Comparison of ENCODE assay signal across 32 cellular contexts in the genomic region with DNA sequence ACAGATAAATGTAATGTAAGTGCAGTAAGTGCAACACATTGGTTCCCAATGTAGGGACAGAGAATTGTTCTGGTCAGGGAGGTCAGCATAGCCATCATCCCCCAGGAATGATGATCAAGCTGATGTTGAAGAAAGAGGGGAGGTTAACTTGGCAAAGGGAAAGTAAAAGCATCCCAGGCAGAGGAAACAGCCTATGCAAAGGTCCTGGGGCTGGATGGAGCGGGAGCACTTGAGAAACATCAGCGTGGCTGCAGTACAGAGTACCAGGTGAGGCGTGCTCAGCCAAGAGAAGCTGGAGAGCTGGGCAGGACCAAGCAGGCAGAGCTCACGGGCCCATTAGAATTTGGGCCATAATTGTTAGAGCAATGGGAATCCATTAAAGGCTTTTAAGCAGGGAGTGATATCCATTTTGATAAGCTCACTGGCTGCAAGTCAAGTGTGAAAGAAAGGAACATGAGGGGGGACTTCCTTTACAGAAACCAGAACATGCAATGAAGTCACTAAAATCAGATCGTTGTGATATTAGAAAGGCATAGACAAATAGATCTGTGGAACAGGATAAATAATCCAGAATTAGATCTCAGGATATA. TPM values are rescaled to one million over a fixed set of nuclear protein-coding genes. Genes with fewer than 3 reads are reported as not detected.
"Had no signal": no experiment of that assay in that cellular context is flagged by ENCODE, and none has a peak within 500 bp of the region (broad histone marks: within the 10 kb centered on the region; RNA-seq: fewer than 3 reads in every experiment).

No MANE protein-coding gene starts in this region.

- H3K4me1 ChIP-seq: Peyer's patch had no signal

- H3K4me3 ChIP-seq: Peyer's patch, SJSA1 had no signal

- H3K9me3 Mint-ChIP-seq: activated CD8-positive, alpha-beta T cell treated with anti-CD3 and anti-CD28 coated beads for 36 hours; activated naive CD8-positive, alpha-beta T cell treated with anti-CD3 and anti-CD28 coated beads for 36 hours; central memory CD8-positive, alpha-beta T cell had no signal

- H3K36me3 Mint-ChIP-seq: activated naive CD8-positive, alpha-beta T cell treated with anti-CD3 and anti-CD28 coated beads for 36 hours had no signal

- H3K36me3 ChIP-seq: brain microvascular endothelial cell, Peyer's patch, SJSA1 had no signal

- H3K9me3 ChIP-seq: Peyer's patch, SJSA1 had no signal

- H3K4me3 Mint-ChIP-seq: activated CD4-positive, alpha-beta T cell treated with anti-CD3 and anti-CD28 coated beads, Interleukin-2, amount 10 ng/mL, durations not matched to agents 24 days and 14 days; activated CD8-positive, alpha-beta T cell treated with anti-CD3 and anti-CD28 coated beads for 36 hours; activated naive CD8-positive, alpha-beta T cell treated with anti-CD3 and anti-CD28 coated beads for 36 hours; activated T-cell treated with anti-CD3 and anti-CD28 coated beads, Interleukin-2, amount 50 U/mL, for 72 hours; activated T-helper 17 cell treated with anti-CD3 and anti-CD28 coated beads, Interleukin-2, amount 50 U/mL, for 72 hours; central memory CD8-positive, alpha-beta T cell had no signal

- H3K27me3 ChIP-seq: Peyer's patch had no signal

- H3K27ac Mint-ChIP-seq: activated CD4-positive, alpha-beta T cell treated with anti-CD3 and anti-CD28 coated beads, Interleukin-2, amount 10 ng/mL, durations not matched to agents 24 days and 14 days; activated CD8-positive, alpha-beta T cell treated with anti-CD3 and anti-CD28 coated beads for 36 hours; activated naive CD8-positive, alpha-beta T cell treated with anti-CD3 and anti-CD28 coated beads for 36 hours; activated T-cell treated with anti-CD3 and anti-CD28 coated beads, Interleukin-2, amount 50 U/mL, for 72 hours; activated T-helper 17 cell treated with anti-CD3 and anti-CD28 coated beads, Interleukin-2, amount 50 U/mL, for 72 hours had no signal

- H3K27ac ChIP-seq: brain microvascular endothelial cell, Peyer's patch, SJSA1 had no signal

- H3K4me1 Mint-ChIP-seq: activated CD4-positive, alpha-beta T cell treated with anti-CD3 and anti-CD28 coated beads, Interleukin-2, amount 10 ng/mL, durations not matched to agents 24 days and 14 days; activated naive CD8-positive, alpha-beta T cell treated with anti-CD3 and anti-CD28 coated beads for 36 hours; activated T-helper 17 cell treated with anti-CD3 and anti-CD28 coated beads, Interleukin-2, amount 50 U/mL, for 72 hours; central memory CD8-positive, alpha-beta T cell had no signal

- DNase-seq: activated CD4-positive, alpha-beta T cell treated with anti-CD3 and anti-CD28 coated beads, Interleukin-2, amount 10 ng/mL, durations not matched to agents 24 days and 14 days; activated CD4-positive, alpha-beta T cell treated with anti-CD3 and anti-CD28 coated beads, Interleukin-2, amount 50 U/mL, for 4 hours; activated CD8-positive, alpha-beta T cell treated with anti-CD3 and anti-CD28 coated beads for 36 hours; activated effector memory CD4-positive, alpha-beta T cell treated with anti-CD3 and anti-CD28 coated beads, Interleukin-2, amount 50 U/mL, for 16 hours; activated naive CD4-positive, alpha-beta T cell; activated naive CD4-positive, alpha-beta T cell treated with anti-CD3 and anti-CD28 coated beads, Interleukin-2, amount 50 U/mL, for 16 hours; activated naive CD8-positive, alpha-beta T cell treated with anti-CD3 and anti-CD28 coated beads for 36 hours; activated T-cell treated with anti-CD3 and anti-CD28 coated beads, Interleukin-2, amount 50 U/mL, for 1 hour; activated T-cell treated with anti-CD3 and anti-CD28 coated beads, Interleukin-2, amount 50 U/mL, for 72 hours; amniotic stem cell; aorta; brain microvascular endothelial cell; NCI-H1105; NCI-H146; NCI-H1930; NCI-H2081 treated with DMSO at 0.1 percent for 48 hours; NCI-H2171; NCI-H510A; NCI-H526; NCI-H748 treated with DMSO at 0.1 percent for 48 hours; NK-92 treated with Interleukin-12 subunit alpha and Interleukin-12 subunit beta, amount 100 ng/mL, for 24 hours; PC-3; Peyer's patch; RPMI8226; SHP77 treated with DMSO at 0.1 percent for 48 hours had no signal

- ATAC-seq: activated CD8-positive, alpha-beta T cell treated with anti-CD3 and anti-CD28 coated beads for 36 hours; activated T-cell treated with anti-CD3 and anti-CD28 coated beads, Interleukin-2, amount 50 U/mL, for 72 hours; activated T-helper 17 cell treated with anti-CD3 and anti-CD28 coated beads, Interleukin-2, amount 50 U/mL, for 72 hours; PC-3 had no signal

RNA-seq across cellular contexts. Expression of gene HAND1, which starts 50.1 kb away (rescaled TPM):
- total RNA-seq: activated CD4-positive, alpha-beta T cell treated with anti-CD3 and anti-CD28 coated beads, Interleukin-2, amount 10 ng/mL, durations not matched to agents 24 days and 14 days; activated CD8-positive, alpha-beta memory T cell treated with anti-CD3 and anti-CD28 coated beads for 36 hours; activated CD8-positive, alpha-beta T cell treated with anti-CD3 and anti-CD28 coated beads for 36 hours; activated naive CD8-positive, alpha-beta T cell treated with anti-CD3 and anti-CD28 coated beads for 36 hours; activated T-cell treated with anti-CD3 and anti-CD28 coated beads, Interleukin-2, amount 50 U/mL, for 72 hours; activated T-helper 17 cell treated with anti-CD3 and anti-CD28 coated beads, Interleukin-2, amount 50 U/mL, for 72 hours; aorta; MCF 10A; PC-3; SJSA1; T-helper 1 cell treated with Interleukin-12 subunit alpha and Interleukin-12 subunit beta and Interleukin-4 antibody, amounts not matched to agents 30 ng/mL and 1 ng/mL, for 36 hours; T-helper 2 cell treated with Interferon-gamma antibody and Interleukin-4, amounts not matched to agents 100 ng/mL and 5 ng/mL, for 36 hours had no signal
- polyA plus RNA-seq: aorta had no signal
